23 cellular contexts compared by ENCODE assay signal in genomic region chr9:18939943-18940342, GRCh38.
"Had no signal": no experiment of that assay in that cellular context is flagged by ENCODE, and none has a peak within 500 bp of the region (broad histone marks: within the 10 kb centered on the region; RNA-seq: fewer than 3 reads in every experiment).

No MANE protein-coding gene starts in this region.

- DNase-seq: dermis blood vessel endothelial cell; dorsolateral prefrontal cortex; effector CD4-positive, alpha-beta T cell; effector memory CD4-positive, alpha-beta T cell; foreskin keratinocyte; heart left ventricle; hippocampal formation; left cardiac atrium; left lung; left ventricle myocardium superior; lower lobe of right lung; mesenchymal stem cell; mucosa of descending colon; naive B cell had no signal

- H3K4me1 Mint-ChIP-seq: naive B cell had no signal

- H3K4me3 ChIP-seq: coronary artery, dorsolateral prefrontal cortex, esophagus muscularis mucosa, gastroesophageal sphincter, heart left ventricle, left lung, lower lobe of right lung, mucosa of descending colon had no signal

- H3K4me1 ChIP-seq: esophagus muscularis mucosa, foreskin keratinocyte, gastroesophageal sphincter, left lung, lower lobe of right lung had no signal

- H3K36me3 Mint-ChIP-seq: mesothelial cell of epicardium, naive B cell had no signal

- H3K9me3 Mint-ChIP-seq: mesothelial cell of epicardium had no signal

- H3K36me3 ChIP-seq: esophagus muscularis mucosa, gastroesophageal sphincter, heart left ventricle, left lung, lower lobe of right lung had no signal

- H3K27ac ChIP-seq: coronary artery, dorsolateral prefrontal cortex, esophagus muscularis mucosa, foreskin keratinocyte, gastroesophageal sphincter, heart left ventricle, left lung, lower lobe of right lung had no signal

- H3K4me3 Mint-ChIP-seq: mesothelial cell of epicardium, naive B cell had no signal

- FAIRE-seq: colon, endothelial cell of umbilical vein, frontal cortex, islet of Langerhans, keratinocyte had no signal

- H3K27ac Mint-ChIP-seq: mesothelial cell of epicardium, naive B cell had no signal

- H3K9me3 ChIP-seq: esophagus muscularis mucosa, gastroesophageal sphincter, heart left ventricle, left lung, lower lobe of right lung, mucosa of descending colon had no signal

- H3K27me3 ChIP-seq: esophagus muscularis mucosa, foreskin keratinocyte, gastroesophageal sphincter, heart left ventricle, left lung had no signal

- ATAC-seq: foreskin keratinocyte, gastroesophageal sphincter, heart left ventricle, left cardiac atrium, left lung, left ventricle myocardium superior, lower lobe of right lung, mucosa of descending colon had no signal
